ENCODE assay signal across 26 cellular contexts in genomic region chr4:29551813-29552212, GRCh38.
"Had no signal": no experiment of that assay in that cellular context is flagged by ENCODE, and none has a peak within 500 bp of the region (broad histone marks: within the 10 kb centered on the region; RNA-seq: fewer than 3 reads in every experiment).

No MANE protein-coding gene starts in this region.

- H3K4me3 ChIP-seq: coronary artery, dorsolateral prefrontal cortex, esophagus squamous epithelium, gastroesophageal sphincter, heart left ventricle, hepatocyte, left lung, lower lobe of right lung had no signal

- H3K27me3 ChIP-seq: dorsolateral prefrontal cortex, esophagus squamous epithelium, foreskin keratinocyte, gastroesophageal sphincter, heart left ventricle, hepatocyte, left lung had no signal

- H3K79me2 ChIP-seq: hepatocyte had no signal

- H3K4me2 ChIP-seq: hepatocyte had no signal

- H3K4me1 ChIP-seq: esophagus squamous epithelium, foreskin keratinocyte, gastroesophageal sphincter, heart left ventricle, left lung, lower lobe of right lung had no signal

- H2AFZ ChIP-seq: hepatocyte had no signal

- DNase-seq: dermis blood vessel endothelial cell; dorsolateral prefrontal cortex; effector CD4-positive, alpha-beta T cell; effector memory CD4-positive, alpha-beta T cell; erythroblast; esophagus squamous epithelium; foreskin keratinocyte; heart left ventricle; hypothalamus; immature natural killer cell; islet precursor cell; kidney; kidney glomerular epithelial cell; left colon; left lung; left ventricle myocardium superior; lower lobe of right lung; mesenchymal stem cell; midbrain; naive thymus-derived CD4-positive, alpha-beta T cell; natural killer cell had no signal

- H3K9me3 ChIP-seq: esophagus squamous epithelium, gastroesophageal sphincter, heart left ventricle, left lung, lower lobe of right lung had no signal

- H3K27ac ChIP-seq: coronary artery, dorsolateral prefrontal cortex, epithelial cell of prostate, esophagus squamous epithelium, foreskin keratinocyte, gastroesophageal sphincter, heart left ventricle, hepatocyte, left lung, lower lobe of right lung had no signal

- ATAC-seq: esophagus mucosa; foreskin keratinocyte; gastroesophageal sphincter; heart left ventricle; left colon; left lung; left ventricle myocardium superior; lower lobe of right lung; naive thymus-derived CD4-positive, alpha-beta T cell; natural killer cell had no signal

- H3K36me3 ChIP-seq: esophagus squamous epithelium, gastroesophageal sphincter, heart left ventricle, left lung, lower lobe of right lung had no signal
